18 cellular contexts compared by ENCODE assay signal in genomic region chr5:143214890-143215289, GRCh38.
DNase-seq lines count a peak whose midpoint lies in the region; ATAC-seq, FAIRE-seq and TF ChIP-seq lines count a peak whose summit lies in the region.
"Had no signal": no experiment of that assay in that cellular context is flagged by ENCODE, and none has a peak within 500 bp of the region (broad histone marks: within the 10 kb centered on the region; RNA-seq: fewer than 3 reads in every experiment).

No MANE protein-coding gene starts in this region.

- no peaks in the 10 kb centered on the region for H3K9me3 ChIP-seq in GM12878 (replicated peaks; ENCODE audit: control insufficient read depth, insufficient read depth, low read length)

- TF ChIP-seq POLR2A in GM12878 (IDR thresholded peaks at IDR 0.05; ENCODE audit: low read depth, low read length) = no peak

- H3K4me3 Mint-ChIP-seq in nephron progenitor cell = no peak overlapping the region
- H3K4me3 Mint-ChIP-seq: B cell; CD8-positive, alpha-beta T cell had no signal

- H3K27me3 Mint-ChIP-seq in nephron progenitor cell (ENCODE audit: low read depth, poor library complexity) = peaks cover 5% of the 10 kb centered on the region
- H3K27me3 Mint-ChIP-seq: B cell had no signal

- H3K4me3 ChIP-seq in GM06990 (replicated peaks; ENCODE audit: low read depth, low read length) = no peak overlapping the region
- no peak overlapping the region for H3K4me3 ChIP-seq in KMS-11 (IDR thresholded peaks at IDR 0.05; ENCODE audit: insufficient read depth, low read depth, low read length)
- no peak overlapping the region for H3K4me3 ChIP-seq in GM12878

- H4K20me1 ChIP-seq in KMS-11 (ENCODE audit: insufficient read depth) = no peaks in the 10 kb centered on the region
- H4K20me1 ChIP-seq in GM12878 (ENCODE audit: control insufficient read depth, insufficient read depth) = no peaks in the 10 kb centered on the region

- peaks cover 87% of the 10 kb centered on the region for H3K4me1 Mint-ChIP-seq in nephron progenitor cell

- no peak overlapping the region for H3K4me2 ChIP-seq in KMS-11
- H3K4me2 ChIP-seq in GM12878 (ENCODE audit: control insufficient read depth, insufficient read depth) = peak overlapping the region; percentile 85; the same call in 1 of the 2 replicates

- TF ChIP-seq EP300 in GM12878 (IDR thresholded peaks at IDR 0.05; ENCODE audit: borderline replicate concordance in 1 of 2, control insufficient read depth in 1 of 2, low read depth in 2 of 2, low read length in 2 of 2) = no peak

- CTCF ChIA-PET in GM12878 (lab: Yijun Ruan, JAX) = interaction anchor here (6.6 kb wide), 1 partner anchor 14 kb away, joined by 77 read pairs; no protein-coding TSS in a partner anchor

- H3K4me1 ChIP-seq in KMS-11 (ENCODE audit: low read depth, poor library complexity, severe bottlenecking) = peaks cover 79% of the 10 kb centered on the region
- peaks cover 79% of the 10 kb centered on the region for H3K4me1 ChIP-seq in GM12878 (ENCODE audit: control insufficient read depth, insufficient read depth, low read length)

- H3K27ac ChIP-seq in KMS-11 (peak overlapping the region; percentile 99; the same call in 1 of the 2 replicates), GM12878 (ENCODE audit: control insufficient read depth, insufficient read depth) (peak overlapping the region; percentile 100)

- RAD21 ChIA-PET in GM12878 (lab: Charles Lee; ENCODE audit: unreplicated experiment) = interaction anchor here (2.2 to 12.2 kb wide), 5 partner anchors 9 to 212 kb away, joined by 12 to 482 read pairs (median 40); no protein-coding TSS in a partner anchor

- no peak for FAIRE-seq in GM12878 (lab: Jason Lieb, UNC)

- DNase-seq in GM06990 (ENCODE audit: extremely low read depth, insufficient read length) = peak; percentile 57
- no peak for DNase-seq in GM12878 (ENCODE audit: low read depth, low spot score)
- DNase-seq in nephron progenitor cell = peak; percentile 43
- no peak for DNase-seq in RPMI8226
- DNase-seq in NCI-H128 (lab: John Stamatoyannopoulos, UW; ENCODE audit: unreplicated experiment) = no peak
- DNase-seq in superior temporal gyrus (ENCODE audit: extremely low spot score) = no peak
- DNase-seq: CD8-positive, alpha-beta T cell; NCI-H1105; NCI-H1694 treated with DMSO at 0.1 percent for 48 hours; NCI-H2107; NCI-H345; NCI-H526 treated with DMSO at 0.1 percent for 48 hours; T-helper 1 cell had no signal

- SMC1A ChIA-PET in GM12878 (lab: Charles Lee; ENCODE audit: uncharacterized antibody, unreplicated experiment) = interaction anchor here (1.1 to 11.0 kb wide), 5 partner anchors 55 to 293 kb away, joined by 3 to 138 read pairs (median 11); no protein-coding TSS in a partner anchor

- H3K79me2 ChIP-seq in KMS-11 (ENCODE audit: insufficient read depth, low read depth) = no peaks in the 10 kb centered on the region
- peaks cover 36% of the 10 kb centered on the region for H3K79me2 ChIP-seq in GM12878 (ENCODE audit: control insufficient read depth, insufficient read depth, low read length)

- POLR2A ChIA-PET in GM12878 (lab: Charles Lee) = interaction anchor here (1.6 kb wide), 1 partner anchor 176 kb away, joined by 5 read pairs; no protein-coding TSS in a partner anchor

- no peak overlapping the region; the same call in 1 of the 2 replicates for H3K9ac ChIP-seq in KMS-11
- H3K9ac ChIP-seq in GM12878 (ENCODE audit: control insufficient read depth, insufficient read depth, low read length) = peak overlapping the region; percentile 95

- in situ Hi-C loops in GM12878 (cut with MboI) = no loop called here

- H2AFZ ChIP-seq in KMS-11 (ENCODE audit: low read depth) (no peak overlapping the region), GM12878 (ENCODE audit: control insufficient read depth, low read depth, low read length) (no peak overlapping the region; the same call in 1 of the 2 replicates)

- ATAC-seq in GM12878 = no peak
- ATAC-seq: CD8-positive, alpha-beta T cell; Panc1; Right ventricle myocardium inferior; SK-N-SH treated with all-trans-retinoic acid at 6 μM for 48 hours had no signal

- H3K36me3 Mint-ChIP-seq in nephron progenitor cell (ENCODE audit: low read depth) = no peaks in the 10 kb centered on the region

- H3K36me3 ChIP-seq in GM06990 (ENCODE audit: control insufficient read depth, insufficient read depth, low read length) (no peaks in the 10 kb centered on the region), KMS-11 (ENCODE audit: insufficient read depth) (no peaks in the 10 kb centered on the region), GM12878 (ENCODE audit: control insufficient read depth in 2 of 2, insufficient read depth in 2 of 2, low read length in 1 of 2) (peaks cover 4 to 5% of the 10 kb centered on the region in 2 experiments; a peak in 3 of 4 replicates)

- TF ChIP-seq CTCF in GM06990 (IDR thresholded peaks at IDR 0.05; ENCODE audit: insufficient read depth, low read length, poor library complexity, severe bottlenecking) (no peak), KMS-11 (conservative IDR thresholded peaks at IDR 0.05; ENCODE audit: low read depth, low read length) (no peak), GM12878 (IDR thresholded peaks at IDR 0.05 in 2 of 3, conservative IDR thresholded peaks at IDR 0.05 in 1 of 3; ENCODE audit: control insufficient read depth in 2 of 3, extremely low read depth in 1 of 3, insufficient read depth in 1 of 3, low read depth in 3 of 3, low read length in 3 of 3) (no peak), nephron progenitor cell (IDR thresholded peaks at IDR 0.05) (no peak)

- peak overlapping the region; percentile 13 for H3K27ac Mint-ChIP-seq in nephron progenitor cell
- H3K27ac Mint-ChIP-seq: B cell; CD8-positive, alpha-beta T cell had no signal

- H3K9me3 Mint-ChIP-seq in nephron progenitor cell = no peaks in the 10 kb centered on the region
- H3K9me3 Mint-ChIP-seq: CD8-positive, alpha-beta T cell had no signal

- BruUV-seq in GM12878 (replicated peaks; lab: Mats Ljungman, UMichigan) = no TSS peak

- 90% methylated on average over 6 of the region's 6 CpGs for WGBS in GM12878 (ENCODE audit: insufficient coverage, insufficient replicate concordance, low lambda C conversion rate, missing lambda C conversion rate)

- no peak for TF ChIP-seq RAD21 in GM12878 (IDR thresholded peaks at IDR 0.05; ENCODE audit: insufficient read depth, low read depth, low read length)

- intact Hi-C loops in GM12878 (cut with micrococcal nuclease; ENCODE audit: unreplicated experiment) = loop anchor here (1.0 to 5.0 kb wide), 4 partner anchors 9 to 392 kb away; no protein-coding TSS in a partner anchor

- H3K27me3 ChIP-seq in GM06990 (replicated peaks; ENCODE audit: control insufficient read depth, insufficient read depth, low read length) = no peaks in the 10 kb centered on the region
- H3K27me3 ChIP-seq in KMS-11 (ENCODE audit: insufficient read depth, low read depth) = no peaks in the 10 kb centered on the region
- H3K27me3 ChIP-seq in GM12878 (replicated peaks in 1 of 2; ENCODE audit: control insufficient read depth in 2 of 2, insufficient read depth in 2 of 2, low read length in 1 of 2) = no peaks in the 10 kb centered on the region

TF ChIP-seq in GM12878, 131 proteins besides CTCF, POLR2A, EP300 and RAD21:
- TF ChIP-seq LARP7 (IDR thresholded peaks at IDR 0.05) = no peak
- no peak for TF ChIP-seq MEF2B (IDR thresholded peaks at IDR 0.05; ENCODE audit: partially characterized antibody, poor library complexity, severe bottlenecking)
- TF ChIP-seq EZH2 (IDR thresholded peaks at IDR 0.05; ENCODE audit: borderline replicate concordance, control insufficient read depth, low read depth, low read length) = no peak
- TF ChIP-seq RFX5 (IDR thresholded peaks at IDR 0.05; ENCODE audit: low read depth, low read length) = no peak
- no peak for TF ChIP-seq IRF5 (IDR thresholded peaks at IDR 0.05; ENCODE audit: borderline replicate concordance)
- no peak for TF ChIP-seq NFYA (IDR thresholded peaks at IDR 0.05; ENCODE audit: borderline replicate concordance, low read depth, low read length)
- no peak for TF ChIP-seq BHLHE40 (IDR thresholded peaks at IDR 0.05; ENCODE audit: borderline replicate concordance in 1 of 2, low read depth in 2 of 2, low read length in 1 of 2)

Comparison
In these comparisons a context has a peak if more than half of its experiments do, and no peak if none do; other contexts are left out.
1. DNase-seq: peak in GM06990 (single experiment) and nephron progenitor cell (single experiment); none in GM12878 (single experiment), RPMI8226 (single experiment), NCI-H128 (single experiment) and superior temporal gyrus (single experiment).